8 cellular contexts compared by ENCODE assay signal in the genomic region with DNA sequence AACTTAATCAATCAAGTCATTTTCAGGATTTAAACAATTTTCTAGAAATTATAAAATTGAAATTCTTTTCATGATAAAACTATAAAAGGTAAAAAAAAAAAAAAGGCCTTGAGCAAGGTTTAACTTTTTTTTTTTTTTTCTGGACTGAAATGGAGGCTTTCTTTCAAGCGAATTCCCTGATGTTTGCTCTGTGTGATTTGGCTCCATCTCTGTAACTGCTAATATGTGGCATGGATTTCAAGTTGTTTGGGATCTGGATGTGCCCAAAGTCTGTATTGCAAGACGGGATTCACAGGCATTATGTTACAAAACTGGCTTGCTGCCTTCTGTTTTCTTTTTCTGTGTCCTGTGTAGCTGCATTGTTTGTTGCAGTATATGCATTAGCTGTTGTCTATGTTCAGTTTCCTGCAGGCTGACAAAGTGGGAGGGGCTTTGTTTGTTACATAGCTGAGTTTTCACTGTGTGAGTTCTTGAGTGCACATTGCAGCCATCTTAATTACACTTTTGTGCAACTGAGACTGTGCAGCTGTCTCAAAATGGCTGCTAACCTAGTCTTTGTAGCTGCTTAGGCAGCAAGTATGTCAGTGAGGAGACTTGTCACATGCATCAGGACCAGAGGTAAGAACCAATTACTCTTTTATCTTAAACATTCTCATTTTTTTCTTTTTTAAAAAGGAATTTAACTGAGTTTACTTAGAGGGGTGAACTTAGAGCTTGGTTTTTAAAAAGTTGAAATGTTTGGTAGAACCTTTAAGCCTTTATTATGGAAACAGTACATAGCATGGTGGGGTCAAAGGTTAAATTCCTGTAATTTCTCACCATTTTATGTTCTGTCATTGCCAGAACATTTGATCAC. TPM values are rescaled to one million over a fixed set of nuclear protein-coding genes. Genes with fewer than 3 reads are reported as not detected.
DNase-seq lines count a peak whose midpoint lies in the region; ATAC-seq, FAIRE-seq and TF ChIP-seq lines count a peak whose summit lies in the region.

No MANE protein-coding gene starts in this region.

- H3K36me3 ChIP-seq in BLaER1 (peaks cover 36% of the 10 kb centered on the region), H1 (ENCODE audit: control insufficient read depth in 2 of 4, insufficient read depth in 4 of 4, low read length in 3 of 4) (no peaks in the 10 kb centered on the region), mesenchymal stem cell (ENCODE audit: control insufficient read depth in 1 of 2, insufficient read depth in 2 of 2, low read depth in 1 of 2, low read length in 2 of 2) (peaks cover 2 to 6% of the 10 kb centered on the region in 2 experiments)

- H3K4me3 ChIP-seq in BLaER1 (peak overlapping the region; percentile 27; the same call in 1 of the 2 replicates), H1 (ENCODE audit: extremely low read depth in 1 of 4, insufficient read depth in 2 of 4, low read depth in 3 of 4, low read length in 4 of 4) (peak overlapping the region in 3 of 4 experiments; percentile 3 to 49 (median 11); a peak in 4 of 8 replicates), mesenchymal stem cell (ENCODE audit: insufficient read depth in 1 of 2, low read depth in 1 of 2, low read length in 2 of 2) (peak overlapping the region in 1 of 2 experiments; percentile 71)

- H2BK5ac ChIP-seq in H1 (ENCODE audit: low read depth, low read length) (peak overlapping the region; percentile 91), mesenchymal stem cell (ENCODE audit: low read depth, low read length, poor library complexity, severe bottlenecking) (peak overlapping the region; percentile 31)

- CTCF ChIA-PET in activated CD4-positive, alpha-beta T cell treated with anti-CD3 and anti-CD28 coated beads, Interleukin-2, amount 10 ng/mL, durations not matched to agents 7 days and 5 days (lab: Charles Lee) = interaction anchor here (0.8 to 4.2 kb wide), 10 partner anchors 9 to 132 kb away, joined by 3 to 21 read pairs (median 5); partner anchors contain the start of gene ATF7IP
- CTCF ChIA-PET in H1 (lab: Charles Lee; ENCODE audit: partially characterized antibody) = interaction anchor here (0.7 to 3.4 kb wide), 4 partner anchors 9 to 147 kb away, joined by 4 to 18 read pairs (median 11); no protein-coding TSS in a partner anchor

- peaks cover 24 to 99% of the 10 kb centered on the region in 2 experiments for H3K79me2 ChIP-seq in H1 (ENCODE audit: control insufficient read depth in 1 of 2, insufficient read depth in 2 of 2, low read length in 2 of 2)

- H3K36me3 Mint-ChIP-seq in activated CD4-positive, alpha-beta T cell treated with anti-CD3 and anti-CD28 coated beads, Interleukin-2, amount 10 ng/mL, durations not matched to agents 7 days and 5 days (ENCODE audit: low read depth) = peaks cover 63% of the 10 kb centered on the region

- H3K27ac Mint-ChIP-seq in activated CD4-positive, alpha-beta T cell treated with anti-CD3 and anti-CD28 coated beads, Interleukin-2, amount 10 ng/mL, durations not matched to agents 7 days and 5 days = peak overlapping the region; percentile 92

- DNase-seq in NCI-H2196 (lab: John Stamatoyannopoulos, UW; ENCODE audit: unreplicated experiment) (peak; percentile 48), H1 (ENCODE audit: low read depth in 1 of 2, low spot score in 2 of 2) (peak; percentile 33 to 63), mesenchymal stem cell (peak; percentile 97)
- peak; percentile 85 for DNase-seq in activated CD4-positive, alpha-beta T cell treated with anti-CD3 and anti-CD28 coated beads, Interleukin-2, amount 10 ng/mL, durations not matched to agents 7 days and 5 days
- DNase-seq in stimulated activated naive CD4-positive, alpha-beta T cell treated with Interleukin-2 at 50 U/mL for 16 hours (lab: John Stamatoyannopoulos, UW) = peak; percentile 41

- H4K5ac ChIP-seq in H1 (ENCODE audit: insufficient read length, low read depth, low read length) = peak overlapping the region; percentile 47

- H3K27me3 ChIP-seq in BLaER1 (no peaks in the 10 kb centered on the region), H1 (replicated peaks in 1 of 4; ENCODE audit: control insufficient read depth in 3 of 4, extremely low read depth in 1 of 4, insufficient read depth in 3 of 4, low read length in 3 of 4) (no peaks in the 10 kb centered on the region), mesenchymal stem cell (ENCODE audit: control insufficient read depth in 1 of 2, insufficient read depth in 1 of 2, low read length in 2 of 2) (no peaks in the 10 kb centered on the region)

- H3K27ac ChIP-seq in BLaER1 (no peak overlapping the region; the same call in 1 of the 2 replicates), H1 (ENCODE audit: low read depth, low read length) (peak overlapping the region; percentile 68; the same call in 1 of the 2 replicates), mesenchymal stem cell (ENCODE audit: low read length, poor library complexity, severe bottlenecking) (peak overlapping the region; percentile 85)

- H4K91ac ChIP-seq in H1 (replicated peaks; ENCODE audit: insufficient read length, low read length) (peak overlapping the region; percentile 41), mesenchymal stem cell (ENCODE audit: low read length) (no peak overlapping the region)

- H4K20me1 ChIP-seq in BLaER1 = peaks cover 23% of the 10 kb centered on the region; the same call in 1 of the 2 replicates
- peaks cover 0 to 3% of the 10 kb centered on the region in 2 experiments for H4K20me1 ChIP-seq in H1 (replicated peaks in 1 of 2; ENCODE audit: control insufficient read depth in 1 of 2, insufficient read depth in 2 of 2, low read length in 2 of 2)

- H3K4me1 Mint-ChIP-seq in activated CD4-positive, alpha-beta T cell treated with anti-CD3 and anti-CD28 coated beads, Interleukin-2, amount 10 ng/mL, durations not matched to agents 7 days and 5 days = peaks cover 54% of the 10 kb centered on the region

- no peak; a peak in 1 of 3 replicates for TF ChIP-seq POLR2A in H1 (IDR thresholded peaks at IDR 0.05; ENCODE audit: control extremely low read depth in 1 of 2, low read depth in 2 of 2, low read length in 2 of 2)

- no peaks in the 10 kb centered on the region for H3K27me3 Mint-ChIP-seq in activated CD4-positive, alpha-beta T cell treated with anti-CD3 and anti-CD28 coated beads, Interleukin-2, amount 10 ng/mL, durations not matched to agents 7 days and 5 days

- H3K9ac ChIP-seq in BLaER1 = no peak overlapping the region; the same call in 1 of the 2 replicates
- peak overlapping the region in 3 of 4 experiments; percentile 3 to 46 (median 13); a peak in 5 of 7 replicates for H3K9ac ChIP-seq in H1 (replicated peaks in 1 of 4; ENCODE audit: extremely low read depth in 1 of 4, low read depth in 3 of 4, low read length in 3 of 4)
- peak overlapping the region; percentile 82 for H3K9ac ChIP-seq in mesenchymal stem cell (ENCODE audit: low read length)

- H3K18ac ChIP-seq in H1 (ENCODE audit: extremely low read depth, low read length) (peak overlapping the region; percentile 57; the same call in 1 of the 2 replicates), mesenchymal stem cell (ENCODE audit: low read depth in 1 of 2, low read length in 2 of 2) (peak overlapping the region; percentile 57 to 75)

- POLR2A ChIA-PET in activated CD4-positive, alpha-beta T cell treated with anti-CD3 and anti-CD28 coated beads, Interleukin-2, amount 10 ng/mL, durations not matched to agents 7 days and 5 days (lab: Charles Lee) = interaction anchor here (0.7 to 2.9 kb wide), 6 partner anchors 10 to 386 kb away, joined by 3 to 34 read pairs (median 6); partner anchors contain the start of gene ATF7IP
- POLR2A ChIA-PET in H1 (lab: Charles Lee; ENCODE audit: partially characterized antibody) = interaction anchor here (0.9 to 3.8 kb wide), 8 partner anchors 8 to 133 kb away, joined by 3 to 27 read pairs (median 12); partner anchors contain the start of gene ATF7IP

- H3K23ac ChIP-seq in H1 (ENCODE audit: insufficient read length) = no peak overlapping the region
- H3K23ac ChIP-seq in mesenchymal stem cell (ENCODE audit: low read length in 2 of 2) = no peak overlapping the region

- H3K4ac ChIP-seq in H1 (replicated peaks; ENCODE audit: insufficient read length, low read depth, low read length) (no peak overlapping the region), mesenchymal stem cell (ENCODE audit: low read depth in 1 of 2, low read length in 2 of 2) (no peak overlapping the region)

- H2AFZ ChIP-seq in H1 (ENCODE audit: low read length) (no peak overlapping the region), mesenchymal stem cell (ENCODE audit: low read depth, low read length) (no peak overlapping the region)

- H3K9me3 Mint-ChIP-seq in activated CD4-positive, alpha-beta T cell treated with anti-CD3 and anti-CD28 coated beads, Interleukin-2, amount 10 ng/mL, durations not matched to agents 7 days and 5 days = peaks cover 9% of the 10 kb centered on the region

- 4% methylated on average over 2 of the region's 2 CpGs; no CpG with 5 or more reads in 1 of the 2 experiments for WGBS in H1 (ENCODE audit: extremely low coverage in 1 of 2, insufficient coverage in 1 of 2, insufficient read length in 1 of 2, insufficient replicate concordance in 2 of 2, low coverage in 1 of 2, low lambda C conversion rate in 2 of 2, missing lambda C conversion rate in 1 of 2), 2 experiments
- WGBS in mesenchymal stem cell = 2% methylated on average over 2 of the region's 2 CpGs

- TF ChIP-seq EP300 in H1 (IDR thresholded peaks at IDR 0.05; ENCODE audit: borderline replicate concordance in 1 of 2, low read depth in 2 of 2, low read length in 2 of 2) = no peak

- TF ChIP-seq CTCF in H1 (IDR thresholded peaks at IDR 0.05; ENCODE audit: control extremely low read depth in 1 of 3, insufficient read depth in 1 of 3, low read depth in 1 of 3, low read length in 3 of 3) = no peak

- no peak overlapping the region for H3K56ac ChIP-seq in H1 (replicated peaks; ENCODE audit: insufficient read length, low read depth, low read length)

- H4K8ac ChIP-seq in H1 (ENCODE audit: extremely low read depth, insufficient read depth, low read length) (no peak overlapping the region), mesenchymal stem cell (ENCODE audit: low read length) (peak overlapping the region; percentile 72)

- H2BK12ac ChIP-seq in H1 (ENCODE audit: low read depth, low read length) (peak overlapping the region; percentile 85), mesenchymal stem cell (ENCODE audit: low read length in 2 of 2) (no peak overlapping the region)

- H2BK15ac ChIP-seq in H1 (ENCODE audit: low read length) (no peak overlapping the region), mesenchymal stem cell (ENCODE audit: low read depth, poor library complexity, severe bottlenecking) (no peak overlapping the region)

- H2BK20ac ChIP-seq in H1 (ENCODE audit: low read length) = no peak overlapping the region

- H3K9me3 ChIP-seq in BLaER1 (peaks cover 77% of the 10 kb centered on the region), H1 (ENCODE audit: insufficient read depth in 2 of 2, low read depth in 1 of 2, low read length in 1 of 2) (no peaks in the 10 kb centered on the region), mesenchymal stem cell (ENCODE audit: control insufficient read depth, low read length) (peaks cover 4% of the 10 kb centered on the region)

- H3K14ac ChIP-seq in H1 (ENCODE audit: insufficient read length) (no peak overlapping the region), mesenchymal stem cell (ENCODE audit: low read length in 2 of 2) (no peak overlapping the region)

- H3K4me1 ChIP-seq in BLaER1 (0 out of 2 replicates have a peak, but pooled peaks cover 7% of the 10 kb centered on the region), H1 (replicated peaks in 1 of 4; ENCODE audit: control insufficient read depth in 3 of 4, insufficient read depth in 4 of 4, low read length in 3 of 4) (peaks cover 0 to 34% (median 7%) of the 10 kb centered on the region in 4 experiments; a peak in 5 of 7 replicates), mesenchymal stem cell (ENCODE audit: control insufficient read depth, insufficient read depth, low read depth, low read length) (peaks cover 2% of the 10 kb centered on the region)

- FAIRE-seq in H1 (lab: Jason Lieb, UNC) = peak; percentile 94

- peak overlapping the region; percentile 78 for H3K4me3 Mint-ChIP-seq in activated CD4-positive, alpha-beta T cell treated with anti-CD3 and anti-CD28 coated beads, Interleukin-2, amount 10 ng/mL, durations not matched to agents 7 days and 5 days

- H2BK120ac ChIP-seq in H1 (replicated peaks; ENCODE audit: low read depth, low read length) = peak overlapping the region; percentile 16
- H2BK120ac ChIP-seq in mesenchymal stem cell (ENCODE audit: low read depth, low read length) = peak overlapping the region; percentile 5

- H2AK5ac ChIP-seq in H1 (ENCODE audit: low read depth, low read length) (0 out of 2 replicates have a peak overlapping the region, but pooled peaks have one; percentile 18), mesenchymal stem cell (ENCODE audit: low read length, severe bottlenecking) (no peak overlapping the region)

- no peaks in the 10 kb centered on the region for H3K23me2 ChIP-seq in H1 (ENCODE audit: low read depth, low read length)

- 0 out of 4 replicates have a peak, but pooled peaks of 1 of the 2 experiments have one; percentile 13 for TF ChIP-seq RAD21 in H1 (IDR thresholded peaks at IDR 0.05 in 1 of 2, conservative IDR thresholded peaks at IDR 0.05 in 1 of 2; ENCODE audit: low read depth in 2 of 2, low read length in 2 of 2)

- peak; percentile 96 for ATAC-seq in GM19023 (IDR thresholded peaks at IDR 0.05; ENCODE audit: unreplicated experiment)
- ATAC-seq in HG03108 (IDR thresholded peaks at IDR 0.05; ENCODE audit: unreplicated experiment) = peak; percentile 87

- H3K4me2 ChIP-seq in BLaER1 = peak overlapping the region; percentile 26; the same call in 1 of the 2 replicates
- H3K4me2 ChIP-seq in H1 (ENCODE audit: insufficient read depth in 1 of 2, low read depth in 2 of 2, low read length in 2 of 2) = peak overlapping the region; percentile 35 to 62
- H3K4me2 ChIP-seq in mesenchymal stem cell (ENCODE audit: low read length, poor library complexity, severe bottlenecking) = peak overlapping the region; percentile 42

- no peaks in the 10 kb centered on the region for H3K79me1 ChIP-seq in H1 (ENCODE audit: low read depth, low read length)
- H3K79me1 ChIP-seq in mesenchymal stem cell (replicated peaks; ENCODE audit: low read length, poor library complexity, severe bottlenecking) = peaks cover 2% of the 10 kb centered on the region

RNA-seq across cellular contexts. Expression of gene ATF7IP, which starts 19.5 kb away (rescaled TPM):
- total RNA-seq in activated CD4-positive, alpha-beta T cell treated with anti-CD3 and anti-CD28 coated beads, Interleukin-2, amount 10 ng/mL, durations not matched to agents 7 days and 5 days = 100 to 1,000 TPM in 1 of 2 experiments, 10 to 100 TPM in 1; 96.7 to 108 TPM
- total RNA-seq in H1 (2021; fragmentation: NEBNext Ultra II Directional; extraction: Animal tissue kit (Norgen Biotek cat#: 25700)) = 148 and 149 TPM in 2 replicates
- 34.2 and 47.1 TPM in 2 replicates for polyA plus RNA-seq in H1 (2011; rRNA removed)
- polyA plus RNA-seq in H1 (2011; cell fraction: cytosol; rRNA removed) = 30.2 TPM
- 58.7 TPM for polyA plus RNA-seq in H1 (2011; cell fraction: nucleus; rRNA removed)
- 30.0 to 46.2 TPM (median 35.6 TPM) in 4 replicates for polyA plus RNA-seq in H1 (2012, experiment 1 of 2)
- 1.7 TPM for polyA plus RNA-seq in H1 (2012, experiment 2 of 2)
- polyA plus RNA-seq in H1 (2013, experiment 1 of 2) = 38.2 TPM
- 37.4 TPM for polyA plus RNA-seq in H1 (2013, experiment 2 of 2)
- polyA minus RNA-seq in H1 (2011; rRNA and poly(A)+ RNA removed) = 118 and 132 TPM in 2 replicates
- 81.7 TPM for polyA minus RNA-seq in H1 (2011; cell fraction: cytosol; rRNA and poly(A)+ RNA removed)
- polyA minus RNA-seq in H1 (2011; cell fraction: nucleus; rRNA and poly(A)+ RNA removed) = 149 TPM
- polyA plus RNA-seq in mesenchymal stem cell (2013, experiment 1 of 2) = 14.7 TPM
- polyA plus RNA-seq in mesenchymal stem cell (2013, experiment 2 of 2) = 13.8 TPM

Comparison
In these comparisons a context has a peak if more than half of its experiments do, and no peak if none do; other contexts are left out.
1. DNase-seq: peak in every context shown above with its lines; median percentile 97 in mesenchymal stem cell; 85 in activated CD4-positive, alpha-beta T cell treated with anti-CD3 and anti-CD28 coated beads, Interleukin-2, amount 10 ng/mL, durations not matched to agents 7 days and 5 days; 48 in NCI-H2196; 48 in H1; 41 in stimulated activated naive CD4-positive, alpha-beta T cell treated with Interleukin-2 at 50 U/mL for 16 hours.